Comparison of ENCODE assay signal across 20 cellular contexts in the genomic region with DNA sequence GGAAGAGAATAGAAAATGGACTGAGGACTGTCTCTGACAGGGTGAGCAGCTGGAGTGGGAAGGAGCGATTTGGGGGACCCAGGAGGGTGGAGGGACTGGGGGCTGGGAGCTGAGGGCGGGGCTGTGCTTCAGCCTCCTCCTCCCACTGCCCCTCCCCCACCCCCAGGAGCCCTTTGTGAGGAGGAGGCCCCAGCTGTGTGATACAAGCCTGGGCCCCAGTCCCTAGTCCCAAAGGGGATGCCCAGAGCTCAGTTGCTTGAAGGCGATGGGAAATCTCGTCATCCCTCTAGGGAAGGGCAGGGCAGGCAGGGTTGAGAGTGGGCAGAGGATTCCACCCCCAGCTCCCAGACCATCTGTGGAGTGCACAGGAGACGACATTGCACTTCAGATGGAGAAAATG. TPM values are rescaled to one million over a fixed set of nuclear protein-coding genes. Genes with fewer than 3 reads are reported as not detected.
DNase-seq lines count a peak whose midpoint lies in the region; ATAC-seq lines count a peak whose summit lies in the region.
"Had no signal": no experiment of that assay in that cellular context is flagged by ENCODE, and none has a peak within 500 bp of the region (broad histone marks: within the 10 kb centered on the region; RNA-seq: fewer than 3 reads in every experiment).

A gene (plus strand): TSS at position 251 of the 400 bp plus-strand sequence. CDS start 15 bp downstream, at position 266.

- no peaks in the 10 kb centered on the region for H3K36me3 Mint-ChIP-seq in activated T-cell treated with anti-CD3 and anti-CD28 coated beads, Interleukin-2, amount 50 U/mL, for 24 hours (ENCODE audit: low read depth)
- no peaks in the 10 kb centered on the region for H3K36me3 Mint-ChIP-seq in T-helper 17 cell (ENCODE audit: low read depth)
- H3K36me3 Mint-ChIP-seq in stimulated activated naive B cell treated with anti-CD40 and anti-IgM and Interleukin-4, amounts not matched to agents 10 μg/mL and 1 μg/mL and 100 μg/mL, for 72 hours: no peaks in the 10 kb centered on the region

- intact Hi-C loops in head of caudate nucleus (cut with DNase I): no loop called here

- H3K27me3 Mint-ChIP-seq in activated T-cell treated with anti-CD3 and anti-CD28 coated beads, Interleukin-2, amount 50 U/mL, for 24 hours: peaks cover 25% of the 10 kb centered on the region
- peaks cover 34% of the 10 kb centered on the region for H3K27me3 Mint-ChIP-seq in T-helper 17 cell
- H3K27me3 Mint-ChIP-seq in stimulated activated naive B cell treated with anti-CD40 and anti-IgM and Interleukin-4, amounts not matched to agents 10 μg/mL and 1 μg/mL and 100 μg/mL, for 72 hours: peaks cover 0 to 6% of the 10 kb centered on the region in 2 donors

- H3K9me3 ChIP-seq in T-helper 17 cell (ENCODE audit: control insufficient read depth, low read length, poor library complexity, severe bottlenecking): no peaks in the 10 kb centered on the region
- H3K9me3 ChIP-seq: HAP-1 had no signal

- no peaks in the 10 kb centered on the region for H3K9me3 Mint-ChIP-seq in activated T-cell treated with anti-CD3 and anti-CD28 coated beads, Interleukin-2, amount 50 U/mL, for 24 hours
- H3K9me3 Mint-ChIP-seq in stimulated activated naive B cell treated with anti-CD40 and anti-IgM and Interleukin-4, amounts not matched to agents 10 μg/mL and 1 μg/mL and 100 μg/mL, for 72 hours: peaks cover under 1 to 2% of the 10 kb centered on the region in 2 donors
- H3K9me3 Mint-ChIP-seq: CD4-positive, alpha-beta T cell had no signal

- no peak within 1 kb of the TSS for H3K27ac Mint-ChIP-seq in activated T-cell treated with anti-CD3 and anti-CD28 coated beads, Interleukin-2, amount 50 U/mL, for 24 hours
- H3K27ac Mint-ChIP-seq in T-helper 17 cell: peak within 1 kb of the TSS; percentile 59
- peak within 1 kb of the TSS; percentile 76 for H3K27ac Mint-ChIP-seq in stimulated activated naive B cell treated with anti-CD40 and anti-IgM and Interleukin-4, amounts not matched to agents 10 μg/mL and 1 μg/mL and 100 μg/mL, for 72 hours
- H3K27ac Mint-ChIP-seq: CD4-positive, alpha-beta T cell had no signal

- H3K4me1 Mint-ChIP-seq in activated T-cell treated with anti-CD3 and anti-CD28 coated beads, Interleukin-2, amount 50 U/mL, for 24 hours (ENCODE audit: low read depth): peaks cover 10% of the 10 kb centered on the region
- H3K4me1 Mint-ChIP-seq in T-helper 17 cell: peaks cover 3% of the 10 kb centered on the region
- no peaks in the 10 kb centered on the region for H3K4me1 Mint-ChIP-seq in stimulated activated naive B cell treated with anti-CD40 and anti-IgM and Interleukin-4, amounts not matched to agents 10 μg/mL and 1 μg/mL and 100 μg/mL, for 72 hours

- ATAC-seq in T-helper 17 cell (no peak), GM18502 (IDR thresholded peaks at IDR 0.05; ENCODE audit: poor library complexity, unreplicated experiment) (no peak), GM18858 (IDR thresholded peaks at IDR 0.05; ENCODE audit: unreplicated experiment) (no peak)
- ATAC-seq in stimulated activated naive B cell treated with anti-CD40 and anti-IgM and Interleukin-4, amounts not matched to agents 10 μg/mL and 1 μg/mL and 100 μg/mL, for 72 hours (replicated peaks): no peak

- peak; percentile 17 for DNase-seq in activated T-cell treated with anti-CD3 and anti-CD28 coated beads, Interleukin-2, amount 50 U/mL, for 24 hours
- no peak for DNase-seq in activated T-cell treated with anti-CD3 and anti-CD28 coated beads, Interleukin-2, amount 50 U/mL, for 48 hours
- DNase-seq in T-helper 17 cell: no peak
- peak; percentile 43 for DNase-seq in iPS-NIHi11 (ENCODE audit: low spot score)
- DNase-seq in stimulated activated naive B cell treated with anti-CD40 and anti-IgM and Interleukin-4, amounts not matched to agents 10 μg/mL and 1 μg/mL and 100 μg/mL, for 72 hours: no peak
- no peak for DNase-seq in head of caudate nucleus
- DNase-seq: Calu3; CD4-positive, alpha-beta T cell; DMS79 treated with DMSO at 0.1 percent for 48 hours; GF-D8; Karpas-422; MM.1S; NCI-H1105 treated with DMSO at 0.1 percent for 48 hours; NCI-H187; NCI-H510A treated with DMSO at 0.1 percent for 48 hours; SIG-M5 had no signal

- no peak within 1 kb of the TSS for H3K4me3 Mint-ChIP-seq in activated T-cell treated with anti-CD3 and anti-CD28 coated beads, Interleukin-2, amount 50 U/mL, for 24 hours
- no peak within 1 kb of the TSS for H3K4me3 Mint-ChIP-seq in T-helper 17 cell
- H3K4me3 Mint-ChIP-seq in stimulated activated naive B cell treated with anti-CD40 and anti-IgM and Interleukin-4, amounts not matched to agents 10 μg/mL and 1 μg/mL and 100 μg/mL, for 72 hours: no peak within 1 kb of the TSS
- H3K4me3 Mint-ChIP-seq: CD4-positive, alpha-beta T cell had no signal

RNA-seq across cellular contexts. Expression of the gene that starts here (rescaled TPM):
- not detected for total RNA-seq in T-helper 17 cell
- total RNA-seq: Calu3; CD4-positive, alpha-beta T cell; RPMI7951 had no signal

Comparison
In these comparisons a context has a peak if more than half of its experiments do, and no peak if none do; other contexts are left out.
1. DNase-seq: peak in activated T-cell treated with anti-CD3 and anti-CD28 coated beads, Interleukin-2, amount 50 U/mL, for 24 hours (single experiment) and iPS-NIHi11 (single experiment); none in activated T-cell treated with anti-CD3 and anti-CD28 coated beads, Interleukin-2, amount 50 U/mL, for 48 hours (0 of 2), T-helper 17 cell (0 of 3), stimulated activated naive B cell treated with anti-CD40 and anti-IgM and Interleukin-4, amounts not matched to agents 10 μg/mL and 1 μg/mL and 100 μg/mL, for 72 hours (single experiment) and head of caudate nucleus (0 of 42).